21 cellular contexts compared by ENCODE assay signal in genomic region chr19:15118248-15118647, GRCh38. TPM values are rescaled to one million over a fixed set of nuclear protein-coding genes. Genes with fewer than 3 reads are reported as not detected.
"Had no signal": no experiment of that assay in that cellular context is flagged by ENCODE, and none has a peak within 500 bp of the region (broad histone marks: within the 10 kb centered on the region; RNA-seq: fewer than 3 reads in every experiment).

No MANE protein-coding gene starts in this region.

- H3K27me3 Mint-ChIP-seq: activated CD4-positive, alpha-beta memory T cell treated with anti-CD3 and anti-CD28 coated beads, Interleukin-2, amount 10 ng/mL, durations not matched to agents 7 days and 5 days; activated CD4-positive, alpha-beta T cell treated with anti-CD3 and anti-CD28 coated beads, Interleukin-2, amount 10 ng/mL, durations not matched to agents 24 days and 14 days; naive thymus-derived CD8-positive, alpha-beta T cell; stimulated activated naive CD8-positive, alpha-beta T cell treated with anti-CD3 and anti-CD28 coated beads, Interleukin-15, Interleukin-2, amounts not matched to agents 100 ng/mL and 50 ng/mL, for 24 hours had no signal

- H3K27ac Mint-ChIP-seq: activated CD4-positive, alpha-beta memory T cell treated with anti-CD3 and anti-CD28 coated beads, Interleukin-2, amount 10 ng/mL, durations not matched to agents 7 days and 5 days; activated CD4-positive, alpha-beta T cell treated with anti-CD3 and anti-CD28 coated beads, Interleukin-2, amount 10 ng/mL, durations not matched to agents 24 days and 14 days; activated naive CD4-positive, alpha-beta T cell treated with anti-CD3 and anti-CD28 coated beads for 36 hours; activated T-cell treated with anti-CD3 and anti-CD28 coated beads, Interleukin-2, amount 50 U/mL, for 72 hours; stimulated activated naive CD8-positive, alpha-beta T cell treated with anti-CD3 and anti-CD28 coated beads, Interleukin-15, Interleukin-2, amounts not matched to agents 100 ng/mL and 50 ng/mL, for 24 hours had no signal

- ATAC-seq: activated T-cell treated with anti-CD3 and anti-CD28 coated beads, Interleukin-2, amount 50 U/mL, for 72 hours; heart left ventricle; left lobe of liver; naive thymus-derived CD8-positive, alpha-beta T cell had no signal

- H3K4me3 Mint-ChIP-seq: activated CD4-positive, alpha-beta memory T cell treated with anti-CD3 and anti-CD28 coated beads, Interleukin-2, amount 10 ng/mL, durations not matched to agents 7 days and 5 days; activated CD4-positive, alpha-beta T cell treated with anti-CD3 and anti-CD28 coated beads, Interleukin-2, amount 10 ng/mL, durations not matched to agents 24 days and 14 days; activated naive CD4-positive, alpha-beta T cell treated with anti-CD3 and anti-CD28 coated beads for 36 hours; activated T-cell treated with anti-CD3 and anti-CD28 coated beads, Interleukin-2, amount 50 U/mL, for 72 hours; naive thymus-derived CD8-positive, alpha-beta T cell; stimulated activated naive CD8-positive, alpha-beta T cell treated with anti-CD3 and anti-CD28 coated beads, Interleukin-15, Interleukin-2, amounts not matched to agents 100 ng/mL and 50 ng/mL, for 24 hours had no signal

- H3K9me3 Mint-ChIP-seq: activated CD4-positive, alpha-beta memory T cell treated with anti-CD3 and anti-CD28 coated beads, Interleukin-2, amount 10 ng/mL, durations not matched to agents 7 days and 5 days; activated CD4-positive, alpha-beta T cell treated with anti-CD3 and anti-CD28 coated beads, Interleukin-2, amount 10 ng/mL, durations not matched to agents 24 days and 14 days; activated naive CD4-positive, alpha-beta T cell treated with anti-CD3 and anti-CD28 coated beads for 36 hours; activated T-cell treated with anti-CD3 and anti-CD28 coated beads, Interleukin-2, amount 50 U/mL, for 72 hours; naive thymus-derived CD8-positive, alpha-beta T cell; stimulated activated naive CD8-positive, alpha-beta T cell treated with anti-CD3 and anti-CD28 coated beads, Interleukin-15, Interleukin-2, amounts not matched to agents 100 ng/mL and 50 ng/mL, for 24 hours had no signal

- H3K27ac ChIP-seq: heart left ventricle, prostate gland, thyroid gland had no signal

- DNase-seq: activated CD4-positive, alpha-beta memory T cell treated with anti-CD3 and anti-CD28 coated beads, Interleukin-2, amount 10 ng/mL, durations not matched to agents 7 days and 5 days; activated CD4-positive, alpha-beta T cell treated with anti-CD3 and anti-CD28 coated beads, Interleukin-2, amount 10 ng/mL, durations not matched to agents 24 days and 14 days; activated effector memory CD4-positive, alpha-beta T cell treated with Interleukin-2 at 50 U/mL for 16 hours; activated naive CD4-positive, alpha-beta T cell treated with anti-CD3 and anti-CD28 coated beads for 36 hours; activated T-cell treated with anti-CD3 and anti-CD28 coated beads, Interleukin-2, amount 50 U/mL, for 72 hours; cerebellar nuclear complex; heart left ventricle; naive thymus-derived CD8-positive, alpha-beta T cell; stimulated activated CD4-positive, alpha-beta T cell treated with anti-CD3 and anti-CD28 coated beads, Interleukin-12 subunit alpha, Interleukin-12 subunit beta, amount 100 ng/mL, for 4 hours; stimulated activated CD4-positive, alpha-beta T cell treated with anti-CD3 and anti-CD28 coated beads, Interleukin-4, amount 100 ng/mL, for 4 hours; substantia nigra; SW 1271; T-helper 2 cell; thyroid gland had no signal

- H3K4me1 Mint-ChIP-seq: activated CD4-positive, alpha-beta T cell treated with anti-CD3 and anti-CD28 coated beads, Interleukin-2, amount 10 ng/mL, durations not matched to agents 24 days and 14 days had no signal

RNA-seq across cellular contexts. Expression of gene SYDE1, which starts 11.0 kb away (rescaled TPM):
- total RNA-seq: activated CD4-positive, alpha-beta memory T cell treated with anti-CD3 and anti-CD28 coated beads, Interleukin-2, amount 10 ng/mL, durations not matched to agents 7 days and 5 days had no signal

RNA-seq across cellular contexts. Expression of gene OR1I1, which starts 36.2 kb away (rescaled TPM):
- total RNA-seq: activated CD4-positive, alpha-beta memory T cell treated with anti-CD3 and anti-CD28 coated beads, Interleukin-2, amount 10 ng/mL, durations not matched to agents 7 days and 5 days; activated CD4-positive, alpha-beta T cell treated with anti-CD3 and anti-CD28 coated beads, Interleukin-2, amount 10 ng/mL, durations not matched to agents 24 days and 14 days; activated naive CD4-positive, alpha-beta T cell treated with anti-CD3 and anti-CD28 coated beads for 36 hours; activated T-cell treated with anti-CD3 and anti-CD28 coated beads, Interleukin-2, amount 50 U/mL, for 72 hours; fibroblast of villous mesenchyme; heart left ventricle; left lobe of liver; lung; mesenteric fat pad; naive thymus-derived CD8-positive, alpha-beta T cell; osteocyte; prostate gland; thyroid gland had no signal
